20 cellular contexts compared by ENCODE assay signal in genomic region chr12:46073321-46073720, GRCh38.
"Had no signal": no experiment of that assay in that cellular context is flagged by ENCODE, and none has a peak within 500 bp of the region (broad histone marks: within the 10 kb centered on the region; RNA-seq: fewer than 3 reads in every experiment).

No MANE protein-coding gene starts in this region.

- DNase-seq: activated CD4-positive, alpha-beta T cell treated with anti-CD3 and anti-CD28 coated beads for 4 hours; activated CD8-positive, alpha-beta memory T cell treated with anti-CD3 and anti-CD28 coated beads, Interleukin-2, amount 50 U/mL, for 4 hours; activated CD8-positive, alpha-beta T cell treated with anti-CD3 and anti-CD28 coated beads for 36 hours; activated naive CD4-positive, alpha-beta T cell treated with anti-CD3 and anti-CD28 coated beads, Interleukin-2, amount 50 U/mL, for 16 hours; activated naive CD8-positive, alpha-beta T cell treated with anti-CD3 and anti-CD28 coated beads, Interleukin-2, amount 10 ng/mL, durations not matched to agents 7 days and 5 days; activated T-cell treated with anti-CD3 and anti-CD28 coated beads, Interleukin-2, amount 50 U/mL, for 1 hour; aorta; caudate nucleus; NCI-H1105 treated with DMSO at 0.1 percent for 48 hours; NCI-H1436 treated with DMSO at 0.1 percent for 48 hours; NCI-H187; NCI-H2081; NCI-H446; NCI-H524; T-cell; T-helper 2 cell; T1000 had no signal

- H3K36me3 ChIP-seq: breast epithelium had no signal

- H3K4me1 ChIP-seq: breast epithelium had no signal

- ATAC-seq: activated CD4-positive, CD25-positive, alpha-beta regulatory T cell treated with anti-CD3 and anti-CD28 coated beads, Interleukin-2, amount 50 U/mL, for 24 hours; activated CD8-positive, alpha-beta T cell treated with anti-CD3 and anti-CD28 coated beads for 36 hours; T-cell had no signal

- H3K4me3 ChIP-seq: breast epithelium, SK-N-MC had no signal

- H3K27me3 ChIP-seq: breast epithelium had no signal

- H3K27ac ChIP-seq: breast epithelium, SK-N-MC had no signal
